In genomic region chr2:224764565-224765236, GRCh38 we compare ENCODE assay signal across 15 cellular contexts. TPM values are rescaled to one million over a fixed set of nuclear protein-coding genes. Genes with fewer than 3 reads are reported as not detected.
A peak's percentile ranks its signal among the peaks of the same experiment; 100 is the strongest.
DNase-seq lines count a peak whose midpoint lies in the region; ATAC-seq lines count a peak whose summit lies in the region.
"Had no signal": no experiment of that assay in that cellular context is flagged by ENCODE, and none has a peak within 500 bp of the region (broad histone marks: within the 10 kb centered on the region; RNA-seq: fewer than 3 reads in every experiment).

No MANE protein-coding gene starts in this region.

- peaks cover 23% of the 10 kb centered on the region for H3K4me1 Mint-ChIP-seq in activated naive CD8-positive, alpha-beta T cell treated with anti-CD3 and anti-CD28 coated beads, Interleukin-2, amount 50 U/mL, for 24 hours

- no peaks in the 10 kb centered on the region for H3K27me3 Mint-ChIP-seq in activated naive CD8-positive, alpha-beta T cell treated with anti-CD3 and anti-CD28 coated beads, Interleukin-2, amount 50 U/mL, for 24 hours

- peak; percentile 53 for ATAC-seq in GM18517 (IDR thresholded peaks at IDR 0.05; ENCODE audit: unreplicated experiment)
- peak; percentile 85 for ATAC-seq in GM21367 (IDR thresholded peaks at IDR 0.05; ENCODE audit: unreplicated experiment)
- peak; percentile 64 for ATAC-seq in HG03280 (IDR thresholded peaks at IDR 0.05; ENCODE audit: unreplicated experiment)
- ATAC-seq in activated naive CD8-positive, alpha-beta T cell treated with anti-CD3 and anti-CD28 coated beads, Interleukin-2, amount 50 U/mL, for 24 hours, result peak; percentile 64

- H3K36me3 Mint-ChIP-seq in activated naive CD8-positive, alpha-beta T cell treated with anti-CD3 and anti-CD28 coated beads, Interleukin-2, amount 50 U/mL, for 24 hours (ENCODE audit: low read depth), result peaks cover 95% of the 10 kb centered on the region

- peak overlapping the region; percentile 70 for H3K27ac Mint-ChIP-seq in activated naive CD8-positive, alpha-beta T cell treated with anti-CD3 and anti-CD28 coated beads, Interleukin-2, amount 50 U/mL, for 24 hours

- peaks cover 8% of the 10 kb centered on the region for H3K9me3 Mint-ChIP-seq in activated naive CD8-positive, alpha-beta T cell treated with anti-CD3 and anti-CD28 coated beads, Interleukin-2, amount 50 U/mL, for 24 hours

- DNase-seq in activated naive CD8-positive, alpha-beta T cell treated with anti-CD3 and anti-CD28 coated beads, Interleukin-2, amount 50 U/mL, for 24 hours, result no peak
- DNase-seq in NOMO-1 treated with dmso at 0.1 percent for 144 hours (lab: John Stamatoyannopoulos, UW; ENCODE audit: unreplicated experiment) (no peak), COLO668 (lab: John Stamatoyannopoulos, UW; ENCODE audit: unreplicated experiment) (no peak), NCI-H1105 treated with DMSO at 0.1 percent for 48 hours (lab: John Stamatoyannopoulos, UW) (no peak), H4 (ENCODE audit: low spot score) (no peak)
- DNase-seq: colonic mucosa; foreskin melanocyte; HFFc6; stimulated activated CD4-positive, alpha-beta T cell treated with anti-CD3 and anti-CD28 coated beads, Interleukin-15, amount 100 ng/mL, for 24 hours had no signal

- H3K4me3 Mint-ChIP-seq in activated naive CD8-positive, alpha-beta T cell treated with anti-CD3 and anti-CD28 coated beads, Interleukin-2, amount 50 U/mL, for 24 hours, result no peak overlapping the region
- H3K4me3 Mint-ChIP-seq: HFFc6 had no signal

RNA-seq across cellular contexts. Expression of gene CCDC195, which starts 48.5 kb away (rescaled TPM):
- total RNA-seq in H4 (2014; rRNA removed; shearing (Covaris generic)), result not detected in 2 replicates
- total RNA-seq: colonic mucosa, HFFc6, mucosa of gallbladder, RPMI7951, temporal lobe had no signal
